ENCODE assay signal across 9 cellular contexts in genomic region chr17:48626470-48627241, GRCh38. TPM values are rescaled to one million over a fixed set of nuclear protein-coding genes. Genes with fewer than 3 reads are reported as not detected.
A peak's percentile ranks its signal among the peaks of the same experiment; 100 is the strongest.
DNase-seq lines count a peak whose midpoint lies in the region; ATAC-seq, FAIRE-seq and TF ChIP-seq lines count a peak whose summit lies in the region.
"Had no signal": no experiment of that assay in that cellular context is flagged by ENCODE, and none has a peak within 500 bp of the region (broad histone marks: within the 10 kb centered on the region; RNA-seq: fewer than 3 reads in every experiment).

No MANE protein-coding gene starts in this region.

- H3K4me2 ChIP-seq in keratinocyte (ENCODE audit: control insufficient read depth, extremely low read depth, insufficient read depth, low read depth, low read length) = peak overlapping the region; percentile 29

- no peak for TF ChIP-seq POLR2A in stomach (IDR thresholded peaks at IDR 0.05)

- H3K4me1 ChIP-seq in keratinocyte (ENCODE audit: control insufficient read depth, extremely low read depth, insufficient read depth, low read length) (peaks cover 3% of the 10 kb centered on the region), stomach (peaks cover 23 to 27% (median 23%) of the 10 kb centered on the region in 4 donors)

- peak; percentile 96 for DNase-seq in ACHN
- DNase-seq in HuH-7 (ENCODE audit: low spot score) = peak; percentile 80
- peak; percentile 58 for DNase-seq in activated CD8-positive, alpha-beta T cell treated with anti-CD3 and anti-CD28 coated beads, Interleukin-2, amount 10 ng/mL, durations not matched to agents 7 days and 5 days
- no peak for DNase-seq in keratinocyte (ENCODE audit: low read depth, low spot score)
- DNase-seq in stomach = no peak
- DNase-seq in putamen (ENCODE audit: low spot score) = no peak

- H3K27me3 Mint-ChIP-seq in activated CD8-positive, alpha-beta T cell treated with anti-CD3 and anti-CD28 coated beads, Interleukin-2, amount 10 ng/mL, durations not matched to agents 7 days and 5 days (ENCODE audit: low read depth) = peaks cover 81% of the 10 kb centered on the region

- peaks cover 5% of the 10 kb centered on the region for H4K20me1 ChIP-seq in keratinocyte (ENCODE audit: control insufficient read depth, extremely low read depth, insufficient read depth, low read length)

- in situ Hi-C loops in ACHN (cut with HindIII; ENCODE audit: low pct_ligation_motif_present, low pct_unique_long_range_greater_than_20kb, low sequenced_read_pairs) = no loop called here

- H3K9me3 Mint-ChIP-seq in activated CD8-positive, alpha-beta T cell treated with anti-CD3 and anti-CD28 coated beads, Interleukin-2, amount 10 ng/mL, durations not matched to agents 7 days and 5 days (ENCODE audit: insufficient read depth) = no peaks in the 10 kb centered on the region

- dilution Hi-C loops in keratinocyte (cut with MboI; ENCODE audit: extremely low pct_ligation_motif_present, low sequenced_read_pairs) = no loop called here

- no peak overlapping the region for H2AFZ ChIP-seq in keratinocyte (ENCODE audit: control insufficient read depth, low read length)

- intact Hi-C loops in stomach (cut with DNase I; ENCODE audit: low total_unique reads) = loop anchor here (10.0 kb wide), 1 partner anchor 292 kb away; no protein-coding TSS in a partner anchor

- no peaks in the 10 kb centered on the region for H3K9me1 ChIP-seq in keratinocyte (ENCODE audit: control insufficient read depth, extremely low read depth, insufficient read depth, low read length)

- peak; percentile 13 for ATAC-seq in activated CD8-positive, alpha-beta T cell treated with anti-CD3 and anti-CD28 coated beads, Interleukin-2, amount 10 ng/mL, durations not matched to agents 7 days and 5 days
- ATAC-seq in GM21619 (IDR thresholded peaks at IDR 0.05; ENCODE audit: unreplicated experiment) (no peak), GM21529 (IDR thresholded peaks at IDR 0.05; ENCODE audit: unreplicated experiment) (no peak)

- H3K4me3 ChIP-seq in keratinocyte (ENCODE audit: control insufficient read depth in 2 of 3, extremely low read depth in 1 of 3, insufficient read depth in 2 of 3, low read depth in 1 of 3, low read length in 3 of 3) (peak overlapping the region in 1 of 3 experiments; percentile 29), stomach (peak overlapping the region; percentile 32 to 58 (median 40))

- TF ChIP-seq CTCF in keratinocyte (optimal IDR thresholded peaks at IDR 0.05 in 1 of 3, IDR thresholded peaks at IDR 0.05 in 1 of 3, conservative IDR thresholded peaks at IDR 0.05 in 1 of 3; ENCODE audit: extremely low read depth in 1 of 3, insufficient read depth in 2 of 3, low read length in 3 of 3) (no peak), stomach (IDR thresholded peaks at IDR 0.05) (no peak)

- no peaks in the 10 kb centered on the region for H3K9me3 ChIP-seq in keratinocyte (ENCODE audit: control insufficient read depth, low read depth, low read length)
- no peaks in the 10 kb centered on the region for H3K9me3 ChIP-seq in stomach
- H3K9me3 ChIP-seq: adrenal gland had no signal

- no peaks in the 10 kb centered on the region for H3K79me2 ChIP-seq in keratinocyte (ENCODE audit: control insufficient read depth, insufficient read depth, low read length)

- H3K27ac ChIP-seq in keratinocyte (ENCODE audit: control insufficient read depth, insufficient read depth, low read length) (no peak overlapping the region), stomach (peak overlapping the region in 1 of 5 donors; percentile 23)
- H3K27ac ChIP-seq: adrenal gland had no signal

- no peaks in the 10 kb centered on the region for H3K36me3 ChIP-seq in keratinocyte (ENCODE audit: control insufficient read depth in 2 of 2, extremely low read depth in 1 of 2, insufficient read depth in 2 of 2, low read length in 2 of 2)
- H3K36me3 ChIP-seq in stomach = no peaks in the 10 kb centered on the region
- H3K36me3 ChIP-seq: adrenal gland had no signal

- H3K4me1 Mint-ChIP-seq in activated CD8-positive, alpha-beta T cell treated with anti-CD3 and anti-CD28 coated beads, Interleukin-2, amount 10 ng/mL, durations not matched to agents 7 days and 5 days (ENCODE audit: low read depth) = peaks cover 18% of the 10 kb centered on the region

- H3K4me3 Mint-ChIP-seq in activated CD8-positive, alpha-beta T cell treated with anti-CD3 and anti-CD28 coated beads, Interleukin-2, amount 10 ng/mL, durations not matched to agents 7 days and 5 days = peak overlapping the region; percentile 73

- FAIRE-seq in keratinocyte (lab: Jason Lieb, UNC) = no peak

- CTCF ChIA-PET in activated CD8-positive, alpha-beta T cell treated with anti-CD3 and anti-CD28 coated beads, Interleukin-2, amount 10 ng/mL, durations not matched to agents 7 days and 5 days (lab: Charles Lee) = interaction anchor here (0.9 to 3.5 kb wide), 8 partner anchors 8 to 601 kb away, joined by 3 to 34 read pairs (median 4); partner anchors contain the start of gene PRAC2

- H3K36me3 Mint-ChIP-seq in activated CD8-positive, alpha-beta T cell treated with anti-CD3 and anti-CD28 coated beads, Interleukin-2, amount 10 ng/mL, durations not matched to agents 7 days and 5 days (ENCODE audit: low read depth) = no peaks in the 10 kb centered on the region

- H3K27ac Mint-ChIP-seq in activated CD8-positive, alpha-beta T cell treated with anti-CD3 and anti-CD28 coated beads, Interleukin-2, amount 10 ng/mL, durations not matched to agents 7 days and 5 days = peak overlapping the region; percentile 76

- no peak overlapping the region for H3K9ac ChIP-seq in keratinocyte (ENCODE audit: control insufficient read depth, extremely low read depth, insufficient read depth, low read length)

- POLR2A ChIA-PET in activated CD8-positive, alpha-beta T cell treated with anti-CD3 and anti-CD28 coated beads, Interleukin-2, amount 10 ng/mL, durations not matched to agents 7 days and 5 days (lab: Charles Lee) = interaction anchor here (1.7 kb wide), 1 partner anchor 10 kb away, joined by 7 read pairs; no protein-coding TSS in a partner anchor

- H3K27me3 ChIP-seq in keratinocyte (ENCODE audit: control insufficient read depth, extremely low read depth, insufficient read depth, low read length) = peaks cover 100% of the 10 kb centered on the region
- H3K27me3 ChIP-seq in stomach = peaks cover 54 to 100% (median 99%) of the 10 kb centered on the region in 3 donors

- WGBS in stomach, 5 donors = 4 to 7% (median 4%) methylated on average over 22 to 38 of the region's 38 CpGs

- no peak for TF ChIP-seq EP300 in stomach (IDR thresholded peaks at IDR 0.05)

RNA-seq across cellular contexts. Expression of gene HOXB9, which starts 0.5 kb away (rescaled TPM):
- under 1 TPM; 0.37 to 0.65 TPM for total RNA-seq in activated CD8-positive, alpha-beta T cell treated with anti-CD3 and anti-CD28 coated beads, Interleukin-2, amount 10 ng/mL, durations not matched to agents 7 days and 5 days
- polyA plus RNA-seq in keratinocyte (0.03 TPM in 1 of 3 replicates, not detected in the others), stomach (not detected)
- not detected for polyA plus RNA-seq in keratinocyte (2011; ENCODE audit: low read depth)
- not detected in 2 replicates for polyA plus RNA-seq in keratinocyte (2011; cell fraction: cytosol; rRNA removed)
- 0.05 TPM in 1 of 2 replicates, not detected in the other for polyA plus RNA-seq in keratinocyte (2011; cell fraction: nucleus; rRNA removed)
- polyA plus RNA-seq in keratinocyte (2012; ENCODE audit: low replicate concordance) = not detected in 2 replicates
- not detected in 3 replicates for polyA minus RNA-seq in keratinocyte
- polyA minus RNA-seq in keratinocyte (2011; cell fraction: cytosol; rRNA and poly(A)+ RNA removed) = not detected
- not detected in 2 replicates for polyA minus RNA-seq in keratinocyte (2011; cell fraction: nucleus; rRNA and poly(A)+ RNA removed)
- total RNA-seq in stomach = 10 to 100 TPM in 1 of 5 donors, not detected in 4; 11.3 TPM

RNA-seq across cellular contexts. Expression of gene HOXB8, which starts 11.6 kb away (rescaled TPM):
- not detected for total RNA-seq in activated CD8-positive, alpha-beta T cell treated with anti-CD3 and anti-CD28 coated beads, Interleukin-2, amount 10 ng/mL, durations not matched to agents 7 days and 5 days
- not detected in 3 replicates for polyA plus RNA-seq in keratinocyte
- not detected for polyA plus RNA-seq in keratinocyte (2011; ENCODE audit: low read depth)
- polyA plus RNA-seq in keratinocyte (2011; cell fraction: cytosol; rRNA removed) = not detected in 2 replicates
- polyA plus RNA-seq in keratinocyte (2011; cell fraction: nucleus; rRNA removed) = not detected in 2 replicates
- polyA plus RNA-seq in keratinocyte (2012; ENCODE audit: low replicate concordance) = not detected in 2 replicates
- polyA minus RNA-seq in keratinocyte = not detected in 3 replicates
- polyA minus RNA-seq in keratinocyte (2011; cell fraction: cytosol; rRNA and poly(A)+ RNA removed) = not detected
- not detected in 2 replicates for polyA minus RNA-seq in keratinocyte (2011; cell fraction: nucleus; rRNA and poly(A)+ RNA removed)
- 10 to 100 TPM in 1 of 5 donors, 1 to 10 TPM in 4; 1.2 to 13.0 (median 1.5) TPM for total RNA-seq in stomach
- under 1 TPM in 2 of 3 donors, not detected in 1; 0.46 to 0.56 TPM for polyA plus RNA-seq in stomach

RNA-seq across cellular contexts. Expression of gene HOXB7, which starts 15.8 kb away (rescaled TPM):
- under 1 TPM; 0.87 to 0.91 TPM for total RNA-seq in activated CD8-positive, alpha-beta T cell treated with anti-CD3 and anti-CD28 coated beads, Interleukin-2, amount 10 ng/mL, durations not matched to agents 7 days and 5 days
- 0.68 to 1.2 TPM (median 1.0 TPM) in 3 replicates for polyA plus RNA-seq in keratinocyte
- 0.74 TPM for polyA plus RNA-seq in keratinocyte (2011; ENCODE audit: low read depth)
- 1.3 TPM in 2 replicates for polyA plus RNA-seq in keratinocyte (2011; cell fraction: cytosol; rRNA removed)
- 0.47 and 0.53 TPM in 2 replicates for polyA plus RNA-seq in keratinocyte (2011; cell fraction: nucleus; rRNA removed)
- polyA plus RNA-seq in keratinocyte (2012; ENCODE audit: low replicate concordance) = 0.47 and 2.1 TPM in 2 replicates
- polyA minus RNA-seq in keratinocyte = 0.32 to 0.33 TPM in 2 of 3 replicates, not detected in the other
- polyA minus RNA-seq in keratinocyte (2011; cell fraction: cytosol; rRNA and poly(A)+ RNA removed) = 2.3 TPM
- 0.53 TPM in 1 of 2 replicates, not detected in the other for polyA minus RNA-seq in keratinocyte (2011; cell fraction: nucleus; rRNA and poly(A)+ RNA removed)
- total RNA-seq in stomach = 10 to 100 TPM in 1 of 5 donors, 1 to 10 TPM in 4; 1.8 to 16.5 (median 2.3) TPM
- 1 to 10 TPM; 1.0 to 8.2 (median 2.8) TPM for polyA plus RNA-seq in stomach

RNA-seq across cellular contexts. Expression of gene HOXB6, which starts 21.9 kb away (rescaled TPM):
- not detected for total RNA-seq in activated CD8-positive, alpha-beta T cell treated with anti-CD3 and anti-CD28 coated beads, Interleukin-2, amount 10 ng/mL, durations not matched to agents 7 days and 5 days
- polyA plus RNA-seq in keratinocyte = 0.62 to 0.77 TPM (median 0.68 TPM) in 3 replicates
- polyA plus RNA-seq in keratinocyte (2011; ENCODE audit: low read depth) = not detected
- polyA plus RNA-seq in keratinocyte (2011; cell fraction: cytosol; rRNA removed) = 0.60 and 1.3 TPM in 2 replicates
- polyA plus RNA-seq in keratinocyte (2011; cell fraction: nucleus; rRNA removed) = 0.99 and 1.5 TPM in 2 replicates
- 0.10 and 0.93 TPM in 2 replicates for polyA plus RNA-seq in keratinocyte (2012; ENCODE audit: low replicate concordance)
- polyA minus RNA-seq in keratinocyte = 0.45 to 2.5 TPM (median 0.46 TPM) in 3 replicates
- polyA minus RNA-seq in keratinocyte (2011; cell fraction: cytosol; rRNA and poly(A)+ RNA removed) = 1.3 TPM
- not detected in 2 replicates for polyA minus RNA-seq in keratinocyte (2011; cell fraction: nucleus; rRNA and poly(A)+ RNA removed)
- total RNA-seq in stomach = 100 to 1,000 TPM in 1 of 5 donors, 10 to 100 TPM in 3, 1 to 10 TPM in 1; 4.2 to 150 (median 11.9) TPM
- 10 to 100 TPM in 1 of 3 donors, 1 to 10 TPM in 2; 5.7 to 10.2 (median 7.8) TPM for polyA plus RNA-seq in stomach

RNA-seq across cellular contexts. Expression of gene HOXB5, which starts 33.1 kb away (rescaled TPM):
- total RNA-seq in activated CD8-positive, alpha-beta T cell treated with anti-CD3 and anti-CD28 coated beads, Interleukin-2, amount 10 ng/mL, durations not matched to agents 7 days and 5 days = not detected
- polyA plus RNA-seq in keratinocyte (0.04 to 0.19 TPM in 2 of 3 replicates, not detected in the other), stomach (1 to 10 TPM; 2.2 to 2.7 (median 2.4) TPM)
- polyA plus RNA-seq in keratinocyte (2011; ENCODE audit: low read depth) = not detected
- 0.04 TPM in 2 replicates for polyA plus RNA-seq in keratinocyte (2011; cell fraction: cytosol; rRNA removed)
- 0.10 and 0.16 TPM in 2 replicates for polyA plus RNA-seq in keratinocyte (2011; cell fraction: nucleus; rRNA removed)
- polyA plus RNA-seq in keratinocyte (2012; ENCODE audit: low replicate concordance) = 0.07 TPM in 1 of 2 replicates, not detected in the other
- not detected in 3 replicates for polyA minus RNA-seq in keratinocyte
- not detected for polyA minus RNA-seq in keratinocyte (2011; cell fraction: cytosol; rRNA and poly(A)+ RNA removed)
- polyA minus RNA-seq in keratinocyte (2011; cell fraction: nucleus; rRNA and poly(A)+ RNA removed) = not detected in 2 replicates
- total RNA-seq in stomach = 10 to 100 TPM in 2 of 5 donors, under 1 TPM in 2, not detected in 1; 0.43 to 50.4 (median 6.2) TPM

Comparison
In these comparisons a context has a peak if more than half of its experiments do, and no peak if none do; other contexts are left out.
1. DNase-seq: peak in ACHN (single experiment), HuH-7 (single experiment) and activated CD8-positive, alpha-beta T cell treated with anti-CD3 and anti-CD28 coated beads, Interleukin-2, amount 10 ng/mL, durations not matched to agents 7 days and 5 days (single experiment); none in keratinocyte (single experiment), stomach (single experiment) and putamen (single experiment).